Comparison of ENCODE assay signal across 8 cellular contexts in genomic region chrX:119759333-119759766, GRCh38. TPM values are rescaled to one million over a fixed set of nuclear protein-coding genes. Genes with fewer than 3 reads are reported as not detected.
DNase-seq lines count a peak whose midpoint lies in the region; ATAC-seq and TF ChIP-seq lines count a peak whose summit lies in the region.

No MANE protein-coding gene starts in this region.

- H3K36me3 ChIP-seq in DOHH2 (ENCODE audit: control insufficient read depth, low read length) (no peaks in the 10 kb centered on the region), MM.1S (replicated peaks; ENCODE audit: insufficient read depth, low read length) (no peaks in the 10 kb centered on the region), esophagus squamous epithelium (no peaks in the 10 kb centered on the region), rectal smooth muscle tissue (ENCODE audit: control insufficient read depth, insufficient read depth, low read length) (no peaks in the 10 kb centered on the region)

- no CpG with 5 or more reads among the region's 35 CpGs for whole genome bisulfite sequencing in esophagus squamous epithelium, 2 donors

- peak overlapping the region; percentile 67 for H3K27ac ChIP-seq in DOHH2 (ENCODE audit: low read depth, low read length)
- H3K27ac ChIP-seq in MM.1S (ENCODE audit: low read length) = no peak overlapping the region
- no peak overlapping the region for H3K27ac ChIP-seq in esophagus squamous epithelium
- no peak overlapping the region for H3K27ac ChIP-seq in rectal smooth muscle tissue (ENCODE audit: low read depth, low read length)

- TF ChIP-seq CTCF in DOHH2 (IDR thresholded peaks at IDR 0.05; ENCODE audit: low read depth, low read length, poor library complexity, severe bottlenecking) = no peak
- no peak for TF ChIP-seq CTCF in MM.1S (IDR thresholded peaks at IDR 0.05; ENCODE audit: low read length)
- no peak for TF ChIP-seq CTCF in esophagus squamous epithelium (IDR thresholded peaks at IDR 0.05)

- no peaks in the 10 kb centered on the region for H4K20me1 ChIP-seq in DOHH2 (ENCODE audit: control insufficient read depth, insufficient read depth, low read depth, low read length)
- H4K20me1 ChIP-seq in MM.1S (ENCODE audit: insufficient read depth, low read length) = no peaks in the 10 kb centered on the region

- H3K4me3 ChIP-seq in DOHH2 (ENCODE audit: low read length) (peak overlapping the region; percentile 78), MM.1S (ENCODE audit: low read length) (peak overlapping the region; percentile 67), esophagus squamous epithelium (peak overlapping the region; percentile 46 to 66 (median 50)), rectal smooth muscle tissue (ENCODE audit: low read length) (peak overlapping the region; percentile 53)

- no peak for ATAC-seq in HG03460 (IDR thresholded peaks at IDR 0.05; ENCODE audit: unreplicated experiment)
- ATAC-seq in GM21737 (IDR thresholded peaks at IDR 0.05; ENCODE audit: unreplicated experiment) = no peak

- H3K9me2 ChIP-seq in DOHH2 (replicated peaks; ENCODE audit: control insufficient read depth, low read length) (no peaks in the 10 kb centered on the region), MM.1S (replicated peaks; ENCODE audit: insufficient read depth, low read length) (no peaks in the 10 kb centered on the region)

- intact Hi-C loops in esophagus squamous epithelium (cut with DNase I) = no loop called here

- no peak for TF ChIP-seq POLR2A in esophagus squamous epithelium (IDR thresholded peaks at IDR 0.05)

- H3K9ac ChIP-seq in MM.1S (ENCODE audit: low read length) = no peak overlapping the region
- H3K9ac ChIP-seq in rectal smooth muscle tissue (ENCODE audit: low read length) = no peak overlapping the region

- H3K27me3 ChIP-seq in DOHH2 (ENCODE audit: control insufficient read depth, low read length) (no peaks in the 10 kb centered on the region), MM.1S (replicated peaks; ENCODE audit: insufficient read depth, low read length) (no peaks in the 10 kb centered on the region), esophagus squamous epithelium (peaks cover 0 to 9% (median 0%) of the 10 kb centered on the region in 4 donors), rectal smooth muscle tissue (ENCODE audit: control insufficient read depth, insufficient read depth, low read length) (peaks cover 4% of the 10 kb centered on the region)

- H3K4me1 ChIP-seq in DOHH2 (ENCODE audit: control insufficient read depth, low read length) = peaks cover 76% of the 10 kb centered on the region
- H3K4me1 ChIP-seq in MM.1S (ENCODE audit: low read length) = peaks cover 48% of the 10 kb centered on the region
- peaks cover 0 to 29% (median 3%) of the 10 kb centered on the region in 3 donors for H3K4me1 ChIP-seq in esophagus squamous epithelium
- H3K4me1 ChIP-seq in rectal smooth muscle tissue (ENCODE audit: control insufficient read depth, insufficient read depth, low read length) = no peaks in the 10 kb centered on the region

- H3K79me2 ChIP-seq in DOHH2 (ENCODE audit: control insufficient read depth, low read length) = no peaks in the 10 kb centered on the region
- H3K79me2 ChIP-seq in MM.1S (ENCODE audit: low read length) = no peaks in the 10 kb centered on the region

- peak overlapping the region; percentile 95 for H3K4me2 ChIP-seq in DOHH2 (ENCODE audit: low read length)
- H3K4me2 ChIP-seq in MM.1S (ENCODE audit: low read depth, low read length) = peak overlapping the region; percentile 60

- H3K9me3 ChIP-seq in DOHH2 (ENCODE audit: control insufficient read depth, insufficient read depth, low read length) (no peaks in the 10 kb centered on the region), MM.1S (replicated peaks; ENCODE audit: insufficient read depth, low read length) (no peaks in the 10 kb centered on the region), esophagus squamous epithelium (no peaks in the 10 kb centered on the region)

- H3F3A ChIP-seq in DOHH2 (ENCODE audit: control insufficient read depth, insufficient read depth) (peaks cover 29% of the 10 kb centered on the region), MM.1S (ENCODE audit: insufficient read depth, low read length) (peaks cover 33% of the 10 kb centered on the region)

- peak overlapping the region; percentile 81; the same call in 1 of the 2 replicates for H2AFZ ChIP-seq in MM.1S (ENCODE audit: low read length)

- DNase-seq in MM.1S = no peak
- DNase-seq in esophagus squamous epithelium (lab: John Stamatoyannopoulos, UW) = no peak
- DNase-seq in OCI-M1 (lab: John Stamatoyannopoulos, UW) = no peak
- DNase-seq in SHP77 (lab: John Stamatoyannopoulos, UW) = no peak

RNA-seq across cellular contexts. Expression of gene SOWAHD, which starts 1.0 kb away (rescaled TPM):
- under 1 TPM in 1 of 4 donors, not detected in 3; 0.38 TPM for total RNA-seq in esophagus squamous epithelium

RNA-seq across cellular contexts. Expression of gene RPL39, which starts 32.1 kb away (rescaled TPM):
- total RNA-seq in esophagus squamous epithelium = 1,000 to 10,000 TPM; 1,415 to 8,821 (median 6,699) TPM
